In the genomic region with DNA sequence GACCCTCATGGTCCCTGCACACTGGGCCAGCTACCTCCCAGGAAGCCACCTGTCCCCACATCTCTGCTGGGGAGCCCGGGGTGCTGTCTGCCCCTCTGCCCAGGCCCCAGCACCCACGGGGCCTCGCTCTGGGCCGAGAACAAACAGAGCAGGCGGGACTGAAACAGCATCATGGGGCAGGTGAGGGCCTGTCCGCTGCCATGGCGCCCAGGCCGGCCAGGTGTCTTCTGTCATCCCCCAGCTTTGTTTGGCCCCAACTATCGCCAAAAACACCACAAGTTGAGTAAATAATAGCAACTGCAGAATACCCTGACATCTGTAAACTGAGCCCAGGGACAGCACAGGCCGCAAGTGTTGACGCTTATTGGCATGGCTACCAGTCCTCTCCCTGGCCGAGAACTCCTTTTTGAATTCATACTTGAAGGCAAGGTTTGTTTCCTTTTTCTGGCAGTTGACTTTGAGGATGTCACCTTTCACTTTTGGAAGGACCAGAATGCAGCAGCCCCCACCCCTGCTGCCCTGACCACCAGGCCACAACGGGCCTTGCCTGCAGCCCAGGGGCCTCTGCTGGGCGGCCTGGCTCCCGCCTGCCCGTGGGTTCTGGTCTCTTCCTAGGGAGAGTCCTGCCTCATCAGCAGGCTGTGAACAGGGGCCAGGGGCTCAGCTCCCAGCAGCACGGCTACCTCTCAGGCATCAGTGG, we compare ENCODE assay signal across 19 cellular contexts.
A peak's percentile ranks its signal among the peaks of the same experiment; 100 is the strongest.
DNase-seq lines count a peak whose midpoint lies in the region; ATAC-seq, FAIRE-seq and TF ChIP-seq lines count a peak whose summit lies in the region.
"Had no signal": no experiment of that assay in that cellular context is flagged by ENCODE, and none has a peak within 500 bp of the region (broad histone marks: within the 10 kb centered on the region; RNA-seq: fewer than 3 reads in every experiment).

No MANE protein-coding gene starts in this region.

- TF ChIP-seq CTCF in H1 (IDR thresholded peaks at IDR 0.05; ENCODE audit: control extremely low read depth in 1 of 3, insufficient read depth in 1 of 3, low read depth in 1 of 3, low read length in 3 of 3) (no peak), upper lobe of left lung (IDR thresholded peaks at IDR 0.05) (no peak), tibial nerve (IDR thresholded peaks at IDR 0.05) (no peak), esophagus muscularis mucosa (IDR thresholded peaks at IDR 0.05) (no peak)

- H4K20me1 ChIP-seq in H1 (replicated peaks in 1 of 2; ENCODE audit: control insufficient read depth in 1 of 2, insufficient read depth in 2 of 2, low read length in 2 of 2), result peaks cover 0 to 11% of the 10 kb centered on the region in 2 experiments

- H3K79me2 ChIP-seq in H1 (ENCODE audit: control insufficient read depth in 1 of 2, insufficient read depth in 2 of 2, low read length in 2 of 2), result no peaks in the 10 kb centered on the region

- TF ChIP-seq RAD21 in H1 (IDR thresholded peaks at IDR 0.05 in 1 of 2, conservative IDR thresholded peaks at IDR 0.05 in 1 of 2; ENCODE audit: low read depth in 2 of 2, low read length in 2 of 2), result no peak

- H4K5ac ChIP-seq in H1 (ENCODE audit: insufficient read length, low read depth, low read length), result no peak overlapping the region

- ATAC-seq in upper lobe of left lung (ENCODE audit: low FRiP score in 2 of 2), result no peak
- ATAC-seq: left cardiac atrium had no signal

- 91% methylated on average over 17 of the region's 17 CpGs; no CpG with 5 or more reads in 1 of the 2 experiments for WGBS in H1 (ENCODE audit: extremely low coverage in 1 of 2, insufficient coverage in 1 of 2, insufficient read length in 1 of 2, insufficient replicate concordance in 2 of 2, low coverage in 1 of 2, low lambda C conversion rate in 2 of 2, missing lambda C conversion rate in 1 of 2), 2 experiments
- WGBS in upper lobe of left lung, 2 donors, result 91% methylated on average over 4 to 17 of the region's 17 CpGs
- WGBS in tibial nerve, 2 donors, result 88 to 89% methylated on average over 9 to 15 of the region's 17 CpGs
- 95% methylated on average over 8 of the region's 17 CpGs for WGBS in esophagus muscularis mucosa

- FAIRE-seq in H1 (lab: Jason Lieb, UNC), result no peak
- FAIRE-seq: small intestine had no signal

- H2BK15ac ChIP-seq in H1 (ENCODE audit: low read length), result no peak overlapping the region

- no peak overlapping the region for H4K91ac ChIP-seq in H1 (replicated peaks; ENCODE audit: insufficient read length, low read length)

- no peak overlapping the region for H3K56ac ChIP-seq in H1 (replicated peaks; ENCODE audit: insufficient read length, low read depth, low read length)

- H2BK120ac ChIP-seq in H1 (replicated peaks; ENCODE audit: low read depth, low read length), result no peak overlapping the region

- H2AK5ac ChIP-seq in H1 (ENCODE audit: low read depth, low read length), result no peak overlapping the region

- peaks cover 0 to 23% (median 10%) of the 10 kb centered on the region in 4 experiments; a peak in 6 of 7 replicates for H3K4me1 ChIP-seq in H1 (replicated peaks in 1 of 4; ENCODE audit: control insufficient read depth in 3 of 4, insufficient read depth in 4 of 4, low read length in 3 of 4)
- H3K4me1 ChIP-seq in upper lobe of left lung, result peaks cover 9 to 39% (median 28%) of the 10 kb centered on the region in 4 donors
- peaks cover 0 to 5% (median 0%) of the 10 kb centered on the region in 4 donors for H3K4me1 ChIP-seq in tibial nerve
- H3K4me1 ChIP-seq in esophagus muscularis mucosa, result peaks cover 16 to 34% (median 27%) of the 10 kb centered on the region in 4 donors
- H3K4me1 ChIP-seq: uterus had no signal

- H2BK12ac ChIP-seq in H1 (ENCODE audit: low read depth, low read length), result no peak overlapping the region

- H2BK5ac ChIP-seq in H1 (ENCODE audit: low read depth, low read length), result no peak overlapping the region

- H3K14ac ChIP-seq in H1 (ENCODE audit: insufficient read length), result no peak overlapping the region

- no peak overlapping the region for H3K4me3 ChIP-seq in H1 (ENCODE audit: extremely low read depth in 1 of 4, insufficient read depth in 2 of 4, low read depth in 3 of 4, low read length in 4 of 4)
- H3K4me3 ChIP-seq in upper lobe of left lung, result no peak overlapping the region
- no peak overlapping the region for H3K4me3 ChIP-seq in tibial nerve
- no peak overlapping the region for H3K4me3 ChIP-seq in esophagus muscularis mucosa
- H3K4me3 ChIP-seq: GM23248, uterus had no signal

- H3K18ac ChIP-seq in H1 (ENCODE audit: extremely low read depth, low read length), result no peak overlapping the region

- TF ChIP-seq POLR2A in H1 (IDR thresholded peaks at IDR 0.05; ENCODE audit: control extremely low read depth in 1 of 2, low read depth in 2 of 2, low read length in 2 of 2) (no peak), upper lobe of left lung (IDR thresholded peaks at IDR 0.05) (no peak), tibial nerve (IDR thresholded peaks at IDR 0.05) (no peak), esophagus muscularis mucosa (IDR thresholded peaks at IDR 0.05; ENCODE audit: low read depth) (no peak)

- peaks cover 4% of the 10 kb centered on the region; the same call in 1 of the 2 replicates for H3K23me2 ChIP-seq in H1 (ENCODE audit: low read depth, low read length)

- no peak overlapping the region for H3K23ac ChIP-seq in H1 (ENCODE audit: insufficient read length)

- no peaks in the 10 kb centered on the region; a peak in 1 of 8 replicates for H3K36me3 ChIP-seq in H1 (ENCODE audit: control insufficient read depth in 2 of 4, insufficient read depth in 4 of 4, low read length in 3 of 4)
- peaks cover 0 to 93% (median 81%) of the 10 kb centered on the region in 4 donors for H3K36me3 ChIP-seq in upper lobe of left lung
- peaks cover 0 to 3% (median 0%) of the 10 kb centered on the region in 3 donors for H3K36me3 ChIP-seq in tibial nerve
- peaks cover 27 to 78% (median 75%) of the 10 kb centered on the region in 4 donors for H3K36me3 ChIP-seq in esophagus muscularis mucosa
- H3K36me3 ChIP-seq: uterus had no signal

- H3K79me1 ChIP-seq in H1 (ENCODE audit: low read depth, low read length), result no peaks in the 10 kb centered on the region

- H4K8ac ChIP-seq in H1 (ENCODE audit: extremely low read depth, insufficient read depth, low read length), result 0 out of 2 replicates have a peak overlapping the region, but pooled peaks have one; percentile 59

- H3K27me3 ChIP-seq in H1 (replicated peaks in 1 of 4; ENCODE audit: control insufficient read depth in 3 of 4, extremely low read depth in 1 of 4, insufficient read depth in 3 of 4, low read length in 3 of 4), result peaks cover 7 to 24% (median 16%) of the 10 kb centered on the region in 4 experiments
- no peaks in the 10 kb centered on the region for H3K27me3 ChIP-seq in upper lobe of left lung
- peaks cover 0 to 17% of the 10 kb centered on the region in 2 donors for H3K27me3 ChIP-seq in tibial nerve
- no peaks in the 10 kb centered on the region for H3K27me3 ChIP-seq in esophagus muscularis mucosa
- H3K27me3 ChIP-seq: uterus had no signal

- H2BK20ac ChIP-seq in H1 (ENCODE audit: low read length), result no peak overlapping the region

- POLR2A ChIA-PET in H1 (lab: Charles Lee; ENCODE audit: partially characterized antibody), result no interaction called here

- no peak overlapping the region for H2AFZ ChIP-seq in H1 (ENCODE audit: low read length)
- H2AFZ ChIP-seq: GM23248 had no signal

- CTCF ChIA-PET in H1 (lab: Charles Lee; ENCODE audit: partially characterized antibody), result interaction anchor here (0.6 to 1.5 kb wide), 6 partner anchors 9 to 1733 kb away, joined by 3 to 4 read pairs (median 4); no protein-coding TSS in a partner anchor

- H3K9me3 ChIP-seq in H1 (ENCODE audit: insufficient read depth in 2 of 2, low read depth in 1 of 2, low read length in 1 of 2), result no peaks in the 10 kb centered on the region
- no peaks in the 10 kb centered on the region for H3K9me3 ChIP-seq in upper lobe of left lung
- no peaks in the 10 kb centered on the region for H3K9me3 ChIP-seq in tibial nerve
- H3K9me3 ChIP-seq in esophagus muscularis mucosa, result no peaks in the 10 kb centered on the region
- H3K9me3 ChIP-seq: uterus had no signal

- peak; percentile 20 for DNase-seq in NCI-H2171 treated with DMSO at 0.1 percent for 48 hours (lab: John Stamatoyannopoulos, UW)
- no peak for DNase-seq in NCI-H2171 (lab: John Stamatoyannopoulos, UW)
- peak; percentile 52 for DNase-seq in NCI-H345 (lab: John Stamatoyannopoulos, UW)
- no peak for DNase-seq in H1 (ENCODE audit: low read depth in 1 of 2, low spot score in 2 of 2)
- peak in 1 of 2 donors; percentile 64 for DNase-seq in upper lobe of left lung
- DNase-seq in tibial nerve (ENCODE audit: low spot score in 2 of 2), result no peak
- no peak for DNase-seq in stimulated activated naive CD4-positive, alpha-beta T cell treated with Interleukin-2 at 50 U/mL for 16 hours (lab: John Stamatoyannopoulos, UW)
- DNase-seq in esophagus muscularis mucosa (ENCODE audit: extremely low spot score), result no peak
- DNase-seq: activated CD4-positive, alpha-beta T cell treated with anti-CD3 and anti-CD28 coated beads, Interleukin-2, amount 50 U/mL, for 1 hour; amniotic stem cell; CD4-positive, alpha-beta T cell; central memory CD4-positive, alpha-beta T cell; left cardiac atrium; Right ventricle myocardium superior; small intestine; stimulated activated CD4-positive, alpha-beta T cell treated with anti-CD3 and anti-CD28 coated beads, Interleukin-2, amount 100 ng/mL, for 48 hours; T-helper 1 cell; uterus had no signal

- intact Hi-C loops in esophagus muscularis mucosa (cut with DNase I), result no loop called here

- H3K4me2 ChIP-seq in H1 (ENCODE audit: insufficient read depth in 1 of 2, low read depth in 2 of 2, low read length in 2 of 2), result no peak overlapping the region

- H3K27ac ChIP-seq in H1 (ENCODE audit: low read depth, low read length) (no peak overlapping the region), upper lobe of left lung (peak overlapping the region; percentile 32 to 77 (median 64)), tibial nerve (no peak overlapping the region), esophagus muscularis mucosa (replicated peaks in 1 of 4) (peak overlapping the region in 1 of 4 donors; percentile 20)
- H3K27ac ChIP-seq: GM23248, uterus had no signal

- H3K9ac ChIP-seq in H1 (replicated peaks in 1 of 4; ENCODE audit: extremely low read depth in 1 of 4, low read depth in 3 of 4, low read length in 3 of 4), result no peak overlapping the region
- H3K9ac ChIP-seq: GM23248 had no signal

- TF ChIP-seq EP300 in H1 (IDR thresholded peaks at IDR 0.05; ENCODE audit: borderline replicate concordance in 1 of 2, low read depth in 2 of 2, low read length in 2 of 2) (no peak), upper lobe of left lung (IDR thresholded peaks at IDR 0.05) (no peak), tibial nerve (IDR thresholded peaks at IDR 0.05) (no peak), esophagus muscularis mucosa (IDR thresholded peaks at IDR 0.05) (no peak)

- H3K4ac ChIP-seq in H1 (replicated peaks; ENCODE audit: insufficient read length, low read depth, low read length), result no peak overlapping the region

TF ChIP-seq in H1, 55 proteins besides CTCF, POLR2A, EP300 and RAD21 (continues in another document):
- TF ChIP-seq EGR1 (IDR thresholded peaks at IDR 0.05; ENCODE audit: borderline replicate concordance, low read depth, low read length) (no peak), MAX (IDR thresholded peaks at IDR 0.05) (no peak)

Comparison
In these comparisons a context has a peak if more than half of its experiments do, and no peak if none do; other contexts are left out.
1. DNase-seq: peak in NCI-H2171 treated with DMSO at 0.1 percent for 48 hours (single experiment) and NCI-H345 (single experiment); none in NCI-H2171 (single experiment), H1 (0 of 2), tibial nerve (0 of 2), stimulated activated naive CD4-positive, alpha-beta T cell treated with Interleukin-2 at 50 U/mL for 16 hours (single experiment) and esophagus muscularis mucosa (single experiment).
2. H3K27ac ChIP-seq: peak in upper lobe of left lung (4 of 4); none in H1 (single experiment) and tibial nerve (0 of 4).